14 cellular contexts compared by ENCODE assay signal in genomic region chr9:8553444-8553843, GRCh38.
A peak's percentile ranks its signal among the peaks of the same experiment; 100 is the strongest.
DNase-seq lines count a peak whose midpoint lies in the region; ATAC-seq and TF ChIP-seq lines count a peak whose summit lies in the region.
"Had no signal": no experiment of that assay in that cellular context is flagged by ENCODE, and none has a peak within 500 bp of the region (broad histone marks: within the 10 kb centered on the region; RNA-seq: fewer than 3 reads in every experiment).

No MANE protein-coding gene starts in this region.

- TF ChIP-seq EP300 in upper lobe of left lung (IDR thresholded peaks at IDR 0.05) = no peak

- dilution Hi-C loops in mammary epithelial cell (cut with HindIII; ENCODE audit: low sequenced_read_pairs) = no loop called here

- H3K36me3 ChIP-seq in mammary epithelial cell (ENCODE audit: insufficient read depth, low read length) = no peaks in the 10 kb centered on the region
- no peaks in the 10 kb centered on the region for H3K36me3 ChIP-seq in upper lobe of left lung
- H3K36me3 ChIP-seq: BLaER1 treated with 17β-estradiol and CSF1 and Interleukin-3, amounts not matched to agents 10 nM and 100 nM had no signal

- H3K4me3 Mint-ChIP-seq in MCF 10A (ENCODE audit: unreplicated experiment) = no peak overlapping the region
- H3K4me3 Mint-ChIP-seq: CD4-positive, CD25-positive, alpha-beta regulatory T cell had no signal

- H3K4me1 Mint-ChIP-seq in MCF 10A (ENCODE audit: insufficient read depth, unreplicated experiment) = peaks cover 10% of the 10 kb centered on the region
- H3K4me1 Mint-ChIP-seq: CD4-positive, CD25-positive, alpha-beta regulatory T cell had no signal

- H3K27me3 ChIP-seq in mammary epithelial cell (ENCODE audit: insufficient read depth, low read length) = no peaks in the 10 kb centered on the region
- H3K27me3 ChIP-seq in foreskin keratinocyte = no peaks in the 10 kb centered on the region
- no peaks in the 10 kb centered on the region for H3K27me3 ChIP-seq in upper lobe of left lung
- H3K27me3 ChIP-seq: BLaER1 treated with 17β-estradiol and CSF1 and Interleukin-3, amounts not matched to agents 10 nM and 100 nM had no signal

- 74% methylated on average over 4 of the region's 4 CpGs for WGBS in mammary epithelial cell (ENCODE audit: low coverage, missing lambda C conversion rate)
- whole genome bisulfite sequencing in upper lobe of left lung, 2 donors = 73 to 93% methylated on average over 4 of the region's 4 CpGs

- H3K4me3 ChIP-seq in mammary epithelial cell (replicated peaks in 1 of 3; ENCODE audit: insufficient read depth in 1 of 3, low read depth in 2 of 3, low read length in 3 of 3) (no peak overlapping the region), upper lobe of left lung (no peak overlapping the region)
- H3K4me3 ChIP-seq: BLaER1 treated with 17β-estradiol and CSF1 and Interleukin-3, amounts not matched to agents 10 nM and 100 nM had no signal

- no peaks in the 10 kb centered on the region for H3K36me3 Mint-ChIP-seq in MCF 10A (ENCODE audit: insufficient read depth, unreplicated experiment)
- H3K36me3 Mint-ChIP-seq: CD4-positive, CD25-positive, alpha-beta regulatory T cell had no signal

- no peaks in the 10 kb centered on the region for H3K27me3 Mint-ChIP-seq in MCF 10A (ENCODE audit: insufficient read depth, unreplicated experiment)
- H3K27me3 Mint-ChIP-seq: CD4-positive, CD25-positive, alpha-beta regulatory T cell had no signal

- TF ChIP-seq CTCF in MCF 10A (IDR thresholded peaks at IDR 0.05; ENCODE audit: unreplicated experiment) (no peak), mammary epithelial cell (conservative IDR thresholded peaks at IDR 0.05 in 1 of 2, IDR thresholded peaks at IDR 0.05 in 1 of 2; ENCODE audit: extremely low read depth in 1 of 2, insufficient read depth in 1 of 2, low read depth in 1 of 2, low read length in 2 of 2) (no peak), foreskin keratinocyte (conservative IDR thresholded peaks at IDR 0.05) (no peak), upper lobe of left lung (IDR thresholded peaks at IDR 0.05) (no peak)

- H4K20me1 ChIP-seq in mammary epithelial cell (ENCODE audit: insufficient read depth, low read length) = no peaks in the 10 kb centered on the region
- H4K20me1 ChIP-seq: BLaER1 treated with 17β-estradiol and CSF1 and Interleukin-3, amounts not matched to agents 10 nM and 100 nM had no signal

- no peaks in the 10 kb centered on the region for H3K79me2 ChIP-seq in mammary epithelial cell (ENCODE audit: insufficient read depth, low read length)

- BruUV-seq in MCF 10A (replicated peaks; lab: Mats Ljungman, UMichigan) (no TSS peak), mammary epithelial cell (replicated peaks; lab: Mats Ljungman, UMichigan) (no TSS peak)

- no peak overlapping the region for H3K9ac ChIP-seq in mammary epithelial cell (ENCODE audit: insufficient read depth, low read length)
- H3K9ac ChIP-seq: BLaER1 treated with 17β-estradiol and CSF1 and Interleukin-3, amounts not matched to agents 10 nM and 100 nM had no signal

- in situ Hi-C loops in mammary epithelial cell (cut with MboI; ENCODE audit: low sequenced_read_pairs in 2 of 2) = no loop called here

- TF ChIP-seq POLR2A in upper lobe of left lung (IDR thresholded peaks at IDR 0.05) = no peak

- no peaks in the 10 kb centered on the region for H3K4me1 ChIP-seq in mammary epithelial cell (ENCODE audit: insufficient read depth, low read length)
- peaks cover 2% of the 10 kb centered on the region for H3K4me1 ChIP-seq in foreskin keratinocyte
- no peaks in the 10 kb centered on the region for H3K4me1 ChIP-seq in upper lobe of left lung
- H3K4me1 ChIP-seq: BLaER1 treated with 17β-estradiol and CSF1 and Interleukin-3, amounts not matched to agents 10 nM and 100 nM had no signal

- H3K27ac Mint-ChIP-seq in MCF 10A (ENCODE audit: low read depth, unreplicated experiment) = no peak overlapping the region
- H3K27ac Mint-ChIP-seq: CD4-positive, CD25-positive, alpha-beta regulatory T cell had no signal

- DNase-seq in MCF 10A (ENCODE audit: unreplicated experiment) (peak; percentile 1), mammary epithelial cell (no peak), caudate nucleus (lab: John Stamatoyannopoulos, UW) (no peak), foreskin keratinocyte (no peak), LoVo (ENCODE audit: low spot score) (no peak), upper lobe of left lung (no peak), NCI-H2107 (lab: John Stamatoyannopoulos, UW) (no peak)
- DNase-seq: CD4-positive, CD25-positive, alpha-beta regulatory T cell; DMS53; GF-D8; H7 had no signal

- no peaks in the 10 kb centered on the region for H3K9me3 Mint-ChIP-seq in MCF 10A (ENCODE audit: unreplicated experiment)

- H3K27ac ChIP-seq in mammary epithelial cell (ENCODE audit: insufficient read depth, low read depth, low read length) (no peak overlapping the region), caudate nucleus (ENCODE audit: low read depth, low read length) (peak overlapping the region; percentile 76), foreskin keratinocyte (no peak overlapping the region), temporal lobe (ENCODE audit: low read depth, low read length) (peak overlapping the region; percentile 87), upper lobe of left lung (no peak overlapping the region)
- H3K27ac ChIP-seq: 22Rv1; BLaER1 treated with 17β-estradiol and CSF1 and Interleukin-3, amounts not matched to agents 10 nM and 100 nM had no signal

- H3K4me2 ChIP-seq in mammary epithelial cell (ENCODE audit: insufficient read depth, low read depth, low read length) = no peak overlapping the region
- H3K4me2 ChIP-seq: BLaER1 treated with 17β-estradiol and CSF1 and Interleukin-3, amounts not matched to agents 10 nM and 100 nM had no signal

- intact Hi-C loops in MCF 10A (cut with micrococcal nuclease) = no loop called here
- intact Hi-C loops in mammary epithelial cell (cut with micrococcal nuclease) = no loop called here

- no peak overlapping the region for H2AFZ ChIP-seq in mammary epithelial cell (ENCODE audit: low read depth, low read length)

- ATAC-seq in foreskin keratinocyte (peak; percentile 51), upper lobe of left lung (ENCODE audit: low FRiP score in 2 of 2) (no peak)

- peaks cover 5% of the 10 kb centered on the region for H3K9me3 ChIP-seq in mammary epithelial cell (replicated peaks; ENCODE audit: insufficient read depth, low read length)
- no peaks in the 10 kb centered on the region for H3K9me3 ChIP-seq in upper lobe of left lung
- H3K9me3 ChIP-seq: BLaER1 treated with 17β-estradiol and CSF1 and Interleukin-3, amounts not matched to agents 10 nM and 100 nM had no signal

- CTCF ChIA-PET in MCF 10A (lab: Yijun Ruan, JAX) = interaction anchor here (0.7 to 1.2 kb wide), 3 partner anchors 86 to 449 kb away, joined by 3 read pairs; no protein-coding TSS in a partner anchor
- CTCF ChIA-PET in mammary epithelial cell (lab: Charles Lee; ENCODE audit: low non-redundant PET) = no interaction called here

- POLR2A ChIA-PET in MCF 10A (lab: Yijun Ruan, JAX) = interaction anchor here (0.5 kb wide), 1 partner anchor 1794 kb away, joined by 3 read pairs; no protein-coding TSS in a partner anchor

Comparison
In these comparisons a context has a peak if more than half of its experiments do, and no peak if none do; other contexts are left out.
1. H3K27ac ChIP-seq: peak in caudate nucleus (single experiment) and temporal lobe (single experiment); none in mammary epithelial cell (single experiment), foreskin keratinocyte (single experiment) and upper lobe of left lung (0 of 4).